14 cellular contexts compared by ENCODE assay signal in genomic region chr1:246788895-246789338, GRCh38.
DNase-seq lines count a peak whose midpoint lies in the region; ATAC-seq, FAIRE-seq and TF ChIP-seq lines count a peak whose summit lies in the region.
"Had no signal": no experiment of that assay in that cellular context is flagged by ENCODE, and none has a peak within 500 bp of the region (broad histone marks: within the 10 kb centered on the region; RNA-seq: fewer than 3 reads in every experiment).

No MANE protein-coding gene starts in this region.

- no peak for TF ChIP-seq EP300 in H1 (IDR thresholded peaks at IDR 0.05; ENCODE audit: borderline replicate concordance in 1 of 2, low read depth in 2 of 2, low read length in 2 of 2)

- H2BK5ac ChIP-seq in H1 (ENCODE audit: low read depth, low read length) = no peak overlapping the region

- no peak overlapping the region for H2BK120ac ChIP-seq in H1 (replicated peaks; ENCODE audit: low read depth, low read length)

- H3K9me3 ChIP-seq in H1 (ENCODE audit: insufficient read depth in 2 of 2, low read depth in 1 of 2, low read length in 1 of 2) = no peaks in the 10 kb centered on the region
- no peaks in the 10 kb centered on the region for H3K9me3 ChIP-seq in liver (ENCODE audit: control insufficient read depth in 4 of 4, low read length in 3 of 4)
- H3K9me3 ChIP-seq: SJSA1 had no signal

- peaks cover 6 to 12% of the 10 kb centered on the region in 2 donors for H3K4me1 Mint-ChIP-seq in stimulated activated naive B cell treated with anti-CD40 and anti-IgM and Interleukin-4, amounts not matched to agents 10 μg/mL and 1 μg/mL and 100 μg/mL, for 72 hours

- TF ChIP-seq POLR2A in H1 (IDR thresholded peaks at IDR 0.05; ENCODE audit: control extremely low read depth in 1 of 2, low read depth in 2 of 2, low read length in 2 of 2) = no peak

- POLR2A ChIA-PET in H1 (lab: Charles Lee; ENCODE audit: partially characterized antibody) = interaction anchor here (1.1 to 2.0 kb wide), 2 partner anchors 9 to 10 kb away, joined by 5 to 7 read pairs; no protein-coding TSS in a partner anchor

- ATAC-seq in stimulated activated naive B cell treated with anti-CD40 and anti-IgM and Interleukin-4, amounts not matched to agents 10 μg/mL and 1 μg/mL and 100 μg/mL, for 72 hours (replicated peaks) = peak; percentile 14 to 17
- no peak for ATAC-seq in HG02588 (IDR thresholded peaks at IDR 0.05; ENCODE audit: unreplicated experiment)

- CTCF ChIA-PET in H1 (lab: Charles Lee; ENCODE audit: partially characterized antibody) = interaction anchor here (0.6 to 1.5 kb wide), 3 partner anchors 35 to 236 kb away, joined by 3 read pairs; no protein-coding TSS in a partner anchor

- H3K36me3 ChIP-seq in H1 (ENCODE audit: control insufficient read depth in 2 of 4, insufficient read depth in 4 of 4, low read length in 3 of 4) (no peaks in the 10 kb centered on the region), liver (ENCODE audit: control insufficient read depth in 4 of 4, insufficient read depth in 3 of 4, low read depth in 1 of 4, low read length in 3 of 4) (no peaks in the 10 kb centered on the region)
- H3K36me3 ChIP-seq: cardiac muscle cell, SJSA1 had no signal

- H2BK20ac ChIP-seq in H1 (ENCODE audit: low read length) = no peak overlapping the region

- TF ChIP-seq CTCF in H1 (IDR thresholded peaks at IDR 0.05; ENCODE audit: control extremely low read depth in 1 of 3, insufficient read depth in 1 of 3, low read depth in 1 of 3, low read length in 3 of 3) (no peak), liver (IDR thresholded peaks at IDR 0.05; ENCODE audit: low read depth, low read length, missing input control) (no peak)

- H3K4me1 ChIP-seq in H1 (replicated peaks in 1 of 4; ENCODE audit: control insufficient read depth in 3 of 4, insufficient read depth in 4 of 4, low read length in 3 of 4) = peaks cover 5 to 23% (median 16%) of the 10 kb centered on the region in 4 experiments
- H3K4me1 ChIP-seq in liver (ENCODE audit: control insufficient read depth in 4 of 4, insufficient read depth in 4 of 4, low read length in 3 of 4) = peaks cover 0 to 11% (median 7%) of the 10 kb centered on the region in 4 donors
- H3K4me1 ChIP-seq: SJSA1 had no signal

- H3K9ac ChIP-seq in H1 (replicated peaks in 1 of 4; ENCODE audit: extremely low read depth in 1 of 4, low read depth in 3 of 4, low read length in 3 of 4) = no peak overlapping the region
- no peak overlapping the region for H3K9ac ChIP-seq in liver (ENCODE audit: low read depth in 1 of 2, low read length in 2 of 2)

- no peak overlapping the region for H2AK5ac ChIP-seq in H1 (ENCODE audit: low read depth, low read length)

- H3K79me1 ChIP-seq in H1 (ENCODE audit: low read depth, low read length) = no peaks in the 10 kb centered on the region

- H3K56ac ChIP-seq in H1 (replicated peaks; ENCODE audit: insufficient read length, low read depth, low read length) = peak overlapping the region; percentile 75

- no peak overlapping the region for H3K14ac ChIP-seq in H1 (ENCODE audit: insufficient read length)

- peak overlapping the region; percentile 45 to 61; a peak in 3 of 4 replicates for H3K4me2 ChIP-seq in H1 (ENCODE audit: insufficient read depth in 1 of 2, low read depth in 2 of 2, low read length in 2 of 2)

- H3K4ac ChIP-seq in H1 (replicated peaks; ENCODE audit: insufficient read length, low read depth, low read length) = no peak overlapping the region

- H3K4me3 ChIP-seq in H1 (ENCODE audit: extremely low read depth in 1 of 4, insufficient read depth in 2 of 4, low read depth in 3 of 4, low read length in 4 of 4) (peak overlapping the region in 1 of 4 experiments; percentile 32; a peak in 2 of 8 replicates), liver (ENCODE audit: low read depth in 1 of 3, low read length in 3 of 3) (peak overlapping the region in 2 of 3 donors; percentile 19 to 38)
- H3K4me3 ChIP-seq: cardiac muscle cell, SJSA1 had no signal

- peaks cover 2 to 3% of the 10 kb centered on the region in 2 donors for H3K36me3 Mint-ChIP-seq in stimulated activated naive B cell treated with anti-CD40 and anti-IgM and Interleukin-4, amounts not matched to agents 10 μg/mL and 1 μg/mL and 100 μg/mL, for 72 hours

- H4K8ac ChIP-seq in H1 (ENCODE audit: extremely low read depth, insufficient read depth, low read length) = peak overlapping the region; percentile 95

- no peak overlapping the region for H3K27ac ChIP-seq in H1 (ENCODE audit: low read depth, low read length)
- no peak overlapping the region for H3K27ac ChIP-seq in liver (ENCODE audit: low read depth in 1 of 2, low read length in 2 of 2)
- H3K27ac ChIP-seq: cardiac muscle cell, SJSA1 had no signal

- TF ChIP-seq RAD21 in H1 (IDR thresholded peaks at IDR 0.05 in 1 of 2, conservative IDR thresholded peaks at IDR 0.05 in 1 of 2; ENCODE audit: low read depth in 2 of 2, low read length in 2 of 2) = no peak
- no peak for TF ChIP-seq RAD21 in liver (IDR thresholded peaks at IDR 0.05)

- H3K4me3 Mint-ChIP-seq in stimulated activated naive B cell treated with anti-CD40 and anti-IgM and Interleukin-4, amounts not matched to agents 10 μg/mL and 1 μg/mL and 100 μg/mL, for 72 hours = peak overlapping the region; percentile 25 to 35

- DNase-seq in HuH-7.5 (ENCODE audit: low spot score) = peak; percentile 45
- DNase-seq in H1 (ENCODE audit: low read depth in 1 of 2, low spot score in 2 of 2) = no peak
- DNase-seq in stimulated activated naive B cell treated with anti-CD40 and anti-IgM and Interleukin-4, amounts not matched to agents 10 μg/mL and 1 μg/mL and 100 μg/mL, for 72 hours = no peak
- DNase-seq in activated CD4-positive, alpha-beta T cell treated with anti-CD3 and anti-CD28 coated beads for 1 hour = no peak
- DNase-seq in NCI-H2081 treated with DMSO at 0.1 percent for 48 hours (lab: John Stamatoyannopoulos, UW) = no peak
- no peak for DNase-seq in T-helper 2 cell
- DNase-seq: activated CD4-positive, alpha-beta T cell treated with anti-CD3 and anti-CD28 coated beads, Interleukin-2, amount 50 U/mL, for 4 hours; HCEC 1CT; NCI-H2171 treated with DMSO at 0.1 percent for 48 hours had no signal

- H3K27ac Mint-ChIP-seq in stimulated activated naive B cell treated with anti-CD40 and anti-IgM and Interleukin-4, amounts not matched to agents 10 μg/mL and 1 μg/mL and 100 μg/mL, for 72 hours = no peak overlapping the region

- H3K27me3 ChIP-seq in H1 (replicated peaks in 1 of 4; ENCODE audit: control insufficient read depth in 3 of 4, extremely low read depth in 1 of 4, insufficient read depth in 3 of 4, low read length in 3 of 4) (no peaks in the 10 kb centered on the region; a peak in 1 of 7 replicates), liver (ENCODE audit: control insufficient read depth in 4 of 4, insufficient read depth in 4 of 4, low read length in 3 of 4) (no peaks in the 10 kb centered on the region)
- H3K27me3 ChIP-seq: cardiac muscle cell, SJSA1 had no signal

- H3K27me3 Mint-ChIP-seq in stimulated activated naive B cell treated with anti-CD40 and anti-IgM and Interleukin-4, amounts not matched to agents 10 μg/mL and 1 μg/mL and 100 μg/mL, for 72 hours = peaks cover 28 to 40% of the 10 kb centered on the region in 2 donors

- no peaks in the 10 kb centered on the region for H3K79me2 ChIP-seq in H1 (ENCODE audit: control insufficient read depth in 1 of 2, insufficient read depth in 2 of 2, low read length in 2 of 2)

- H3K23me2 ChIP-seq in H1 (ENCODE audit: low read depth, low read length) = no peaks in the 10 kb centered on the region

- H3K9me3 Mint-ChIP-seq in stimulated activated naive B cell treated with anti-CD40 and anti-IgM and Interleukin-4, amounts not matched to agents 10 μg/mL and 1 μg/mL and 100 μg/mL, for 72 hours = peaks cover 3 to 4% of the 10 kb centered on the region in 2 donors

- WGBS in H1 (ENCODE audit: extremely low coverage in 1 of 2, insufficient coverage in 1 of 2, insufficient read length in 1 of 2, insufficient replicate concordance in 2 of 2, low coverage in 1 of 2, low lambda C conversion rate in 2 of 2, missing lambda C conversion rate in 1 of 2), 2 experiments = 37% methylated on average over 21 of the region's 37 CpGs; no CpG with 5 or more reads in 1 of the 2 experiments
- 9% methylated on average over 37 of the region's 37 CpGs for WGBS in liver

- peak overlapping the region; percentile 62; the same call in 1 of the 2 replicates for H3K18ac ChIP-seq in H1 (ENCODE audit: extremely low read depth, low read length)

- H2AFZ ChIP-seq in H1 (ENCODE audit: low read length) = peak overlapping the region; percentile 74

- no peak overlapping the region for H4K91ac ChIP-seq in H1 (replicated peaks; ENCODE audit: insufficient read length, low read length)

- no peaks in the 10 kb centered on the region for H4K20me1 ChIP-seq in H1 (replicated peaks in 1 of 2; ENCODE audit: control insufficient read depth in 1 of 2, insufficient read depth in 2 of 2, low read length in 2 of 2)

- H4K5ac ChIP-seq in H1 (ENCODE audit: insufficient read length, low read depth, low read length) = no peak overlapping the region

- FAIRE-seq in H1 (lab: Jason Lieb, UNC) = no peak
- FAIRE-seq: D721Med had no signal

- H2BK12ac ChIP-seq in H1 (ENCODE audit: low read depth, low read length) = no peak overlapping the region

- no peak overlapping the region for H2BK15ac ChIP-seq in H1 (ENCODE audit: low read length)

- H3K23ac ChIP-seq in H1 (ENCODE audit: insufficient read length) = no peak overlapping the region

TF ChIP-seq in H1, 55 proteins besides CTCF, POLR2A, EP300 and RAD21 (continues in another document):
- TF ChIP-seq RNF2 (IDR thresholded peaks at IDR 0.05; ENCODE audit: borderline replicate concordance, low read depth, low read length, missing control alignments, poor library complexity, severe bottlenecking) (no peak), GTF2F1 (IDR thresholded peaks at IDR 0.05; ENCODE audit: borderline replicate concordance, low read depth, low read length) (no peak), EGR1 (IDR thresholded peaks at IDR 0.05; ENCODE audit: borderline replicate concordance, low read depth, low read length) (no peak)

TF ChIP-seq in liver, 16 proteins besides CTCF, POLR2A, EP300 and RAD21 (continues in another document):
- TF ChIP-seq JUND (IDR thresholded peaks at IDR 0.05) = no peak
